12 cellular contexts compared by ENCODE assay signal in genomic region chr20:44717986-44718385, GRCh38. TPM values are rescaled to one million over a fixed set of nuclear protein-coding genes. Genes with fewer than 3 reads are reported as not detected.
A peak's percentile ranks its signal among the peaks of the same experiment; 100 is the strongest.
DNase-seq lines count a peak whose midpoint lies in the region; ATAC-seq and TF ChIP-seq lines count a peak whose summit lies in the region.
"Had no signal": no experiment of that assay in that cellular context is flagged by ENCODE, and none has a peak within 500 bp of the region (broad histone marks: within the 10 kb centered on the region; RNA-seq: fewer than 3 reads in every experiment).

No MANE protein-coding gene starts in this region.

- CTCF ChIA-PET in SK-N-SH (lab: Yijun Ruan, JAX) = interaction anchor here (0.8 to 10.6 kb wide), 8 partner anchors 9 to 82 kb away, joined by 3 to 79 read pairs (median 4); no protein-coding TSS in a partner anchor

- H3K79me2 ChIP-seq in SK-N-SH (ENCODE audit: insufficient read depth) = no peaks in the 10 kb centered on the region

- H3K27me3 ChIP-seq in cardiac muscle cell (no peaks in the 10 kb centered on the region), SK-N-SH (ENCODE audit: insufficient read depth) (no peaks in the 10 kb centered on the region), tibial artery (no peaks in the 10 kb centered on the region)

- no peak for TF ChIP-seq EP300 in SK-N-SH (IDR thresholded peaks at IDR 0.05; ENCODE audit: borderline replicate concordance in 1 of 2, low read depth in 1 of 2, low read length in 1 of 2)

- TF ChIP-seq CTCF in cardiac muscle cell (IDR thresholded peaks at IDR 0.05; ENCODE audit: low read depth, low read length) = peak; percentile 50
- peak; percentile 46 for TF ChIP-seq CTCF in SK-N-SH (IDR thresholded peaks at IDR 0.05)
- TF ChIP-seq CTCF in fibroblast of villous mesenchyme (IDR thresholded peaks at IDR 0.05; ENCODE audit: insufficient read depth, low read depth, low read length) = peak; percentile 56
- peak; percentile 33 to 35 for TF ChIP-seq CTCF in tibial artery (IDR thresholded peaks at IDR 0.05)

- no peak overlapping the region for H3K4me2 ChIP-seq in SK-N-SH

- ATAC-seq in Right ventricle myocardium inferior = no peak

- H3K9ac ChIP-seq in SK-N-SH = no peak overlapping the region

- DNase-seq in cardiac muscle cell (ENCODE audit: low read depth in 1 of 2, low spot score in 1 of 2) = no peak
- no peak for DNase-seq in Right ventricle myocardium inferior (ENCODE audit: missing footprints)
- peak; percentile 58 for DNase-seq in SK-N-SH
- no peak for DNase-seq in fibroblast of villous mesenchyme (ENCODE audit: low read depth)
- DNase-seq in tibial artery = no peak
- DNase-seq in nucleus accumbens (lab: John Stamatoyannopoulos, UW) = no peak
- no peak for DNase-seq in cerebellum (ENCODE audit: low spot score)
- no peak for DNase-seq in middle frontal gyrus (ENCODE audit: extremely low spot score, low spot score)
- DNase-seq: activated CD8-positive, alpha-beta memory T cell treated with anti-CD3 and anti-CD28 coated beads, Interleukin-2, amount 50 U/mL, for 48 hours; NCI-H345 had no signal

- H3K27ac ChIP-seq in cardiac muscle cell (no peak overlapping the region), SK-N-SH (ENCODE audit: low read depth in 2 of 2, low read length in 1 of 2) (no peak overlapping the region), tibial artery (peak overlapping the region; percentile 87 to 96)

- no peaks in the 10 kb centered on the region for H4K20me1 ChIP-seq in SK-N-SH (ENCODE audit: insufficient read depth)

- no peaks in the 10 kb centered on the region for H3K36me3 ChIP-seq in cardiac muscle cell
- no peaks in the 10 kb centered on the region for H3K36me3 ChIP-seq in SK-N-SH (replicated peaks in 1 of 2; ENCODE audit: control insufficient read depth in 1 of 2, insufficient read depth in 2 of 2, low read length in 1 of 2)
- H3K36me3 ChIP-seq in tibial artery = peaks cover 0 to 33% (median 0%) of the 10 kb centered on the region in 3 donors

- H3K4me3 ChIP-seq in cardiac muscle cell = no peak overlapping the region
- H3K4me3 ChIP-seq in SK-N-SH (ENCODE audit: low read depth in 2 of 2, low read length in 1 of 2) = no peak overlapping the region
- no peak overlapping the region for H3K4me3 ChIP-seq in fibroblast of villous mesenchyme (ENCODE audit: low read depth, low read length)
- H3K4me3 ChIP-seq in tibial artery = peak overlapping the region; percentile 54

- no peaks in the 10 kb centered on the region for H3K9me2 ChIP-seq in SK-N-SH

- H3F3A ChIP-seq in SK-N-SH (replicated peaks; ENCODE audit: insufficient read depth) = peaks cover 21% of the 10 kb centered on the region

- no peak for TF ChIP-seq RAD21 in SK-N-SH (IDR thresholded peaks at IDR 0.05; ENCODE audit: low read length)

- no peaks in the 10 kb centered on the region for H3K9me3 ChIP-seq in cardiac muscle cell (ENCODE audit: low read depth)
- H3K9me3 ChIP-seq in SK-N-SH = no peaks in the 10 kb centered on the region
- H3K9me3 ChIP-seq in tibial artery = no peaks in the 10 kb centered on the region

- POLR2A ChIA-PET in SK-N-SH (lab: Yijun Ruan, JAX) = no interaction called here

- H3K4me1 ChIP-seq in cardiac muscle cell (ENCODE audit: low read depth) (no peaks in the 10 kb centered on the region), SK-N-SH (ENCODE audit: control insufficient read depth in 1 of 2, insufficient read depth in 2 of 2, low read depth in 1 of 2, low read length in 1 of 2) (peaks cover 10 to 19% of the 10 kb centered on the region in 2 experiments; a peak in 3 of 4 replicates), tibial artery (peaks cover 5 to 98% (median 69%) of the 10 kb centered on the region in 4 donors)

- intact Hi-C loops in Right ventricle myocardium inferior (cut with DNase I) = no loop called here
- intact Hi-C loops in tibial artery (cut with DNase I; ENCODE audit: low total_unique reads) = no loop called here

- 81% methylated on average over 5 of the region's 10 CpGs for WGBS in SK-N-SH (ENCODE audit: low lambda C conversion rate)

- no peak overlapping the region for H2AFZ ChIP-seq in SK-N-SH (ENCODE audit: low read depth)

TF ChIP-seq in SK-N-SH, 30 proteins besides CTCF, POLR2A, EP300 and RAD21:
- no peak for TF ChIP-seq REST (IDR thresholded peaks at IDR 0.05; ENCODE audit: low read depth, low read length)
- TF ChIP-seq RXRA (IDR thresholded peaks at IDR 0.05; ENCODE audit: borderline replicate concordance, low read depth) = no peak
- no peak for TF ChIP-seq ZBTB33 (IDR thresholded peaks at IDR 0.05; ENCODE audit: borderline replicate concordance, low read depth)
- TF ChIP-seq GATA2 (CRISPR knock-in tag; IDR thresholded peaks at IDR 0.05) = no peak
- TF ChIP-seq MXI1 (IDR thresholded peaks at IDR 0.05; ENCODE audit: low read depth, low read length) = no peak
- no peak for TF ChIP-seq MAX (IDR thresholded peaks at IDR 0.05; ENCODE audit: low read depth)
- no peak for TF ChIP-seq EZH2phosphoT487 (IDR thresholded peaks at IDR 0.05; ENCODE audit: borderline replicate concordance, low read depth)

RNA-seq across cellular contexts. Expression of gene CCN5, which starts 2.8 kb away (rescaled TPM):
- not detected in 2 replicates for total RNA-seq in cardiac muscle cell
- 0.20 TPM in 1 of 2 replicates, not detected in the other for polyA plus RNA-seq in cardiac muscle cell
- 13.6 TPM for total RNA-seq in Right ventricle myocardium inferior
- polyA plus RNA-seq in SK-N-SH (2012; rRNA removed) = 0.05 TPM in 2 replicates
- 0.08 and 0.17 TPM in 2 replicates for polyA plus RNA-seq in SK-N-SH (2012; cell fraction: cytosol; rRNA removed)
- polyA plus RNA-seq in SK-N-SH (2012; cell fraction: nucleus; rRNA removed) = 0.20 and 0.25 TPM in 2 replicates
- total RNA-seq in fibroblast of villous mesenchyme = 0.32 and 1.7 TPM in 2 replicates
- total RNA-seq in cerebellum = not detected
- total RNA-seq: T-helper 2 cell treated with Interferon-gamma antibody and Interleukin-4, amounts not matched to agents 100 ng/mL and 5 ng/mL, for 36 hours had no signal
- polyA plus RNA-seq: neural cell had no signal

RNA-seq across cellular contexts. Expression of gene KCNK15, which starts 27.7 kb away (rescaled TPM):
- total RNA-seq in cardiac muscle cell (0.07 TPM in 1 of 2 replicates, not detected in the other), Right ventricle myocardium inferior (0.32 TPM), fibroblast of villous mesenchyme (0.32 and 1.7 TPM in 2 replicates), cerebellum (0.27 TPM)
- polyA plus RNA-seq in cardiac muscle cell (0.32 TPM in 1 of 2 replicates, not detected in the other), SK-N-SH (2012; rRNA removed) (0.02 and 0.10 TPM in 2 replicates)
- polyA plus RNA-seq in SK-N-SH (2012; cell fraction: cytosol; rRNA removed) = 0.01 TPM in 2 replicates
- 0.05 and 0.08 TPM in 2 replicates for polyA plus RNA-seq in SK-N-SH (2012; cell fraction: nucleus; rRNA removed)
- total RNA-seq: T-helper 2 cell treated with Interferon-gamma antibody and Interleukin-4, amounts not matched to agents 100 ng/mL and 5 ng/mL, for 36 hours had no signal
- polyA plus RNA-seq: neural cell had no signal

Comparison
In these comparisons a context has a peak if more than half of its experiments do, and no peak if none do; other contexts are left out.
1. H3K27ac ChIP-seq: peak in tibial artery (2 of 2); none in cardiac muscle cell (single experiment) and SK-N-SH (0 of 2).
2. H3K4me3 ChIP-seq: peak in tibial artery (2 of 2); none in cardiac muscle cell (single experiment), SK-N-SH (0 of 2) and fibroblast of villous mesenchyme (single experiment).
3. Peak in every context shown above with its lines, with median percentiles within 50 percentile points of each other: CTCF ChIP-seq.